In genomic region chr11:66418986-66419308, GRCh38 we compare ENCODE assay signal across 1 cellular context.
TF ChIP-seq lines count a peak whose summit lies in the region.

No MANE protein-coding gene starts in this region.

TF ChIP-seq in WTC11, 78 proteins besides CTCF, POLR2A, EP300 and RAD21 (continued from another document):
- TF ChIP-seq STAT6 (CRISPR knock-in tag; conservative IDR thresholded peaks at IDR 0.05; ENCODE audit: low read depth) (no peak), GRHL2 (CRISPR knock-in tag; IDR thresholded peaks at IDR 0.05; ENCODE audit: insufficient replicate concordance, severe bottlenecking) (no peak), SP1 (CRISPR knock-in tag; conservative IDR thresholded peaks at IDR 0.05) (no peak), PRDM15 (CRISPR knock-in tag; IDR thresholded peaks at IDR 0.05) (no peak), GABPB1 (CRISPR knock-in tag; IDR thresholded peaks at IDR 0.05) (no peak), E2F5 (CRISPR knock-in tag; IDR thresholded peaks at IDR 0.05) (no peak), ZBTB21 (CRISPR knock-in tag; IDR thresholded peaks at IDR 0.05; ENCODE audit: borderline replicate concordance) (no peak), E2F1 (CRISPR knock-in tag; IDR thresholded peaks at IDR 0.05) (no peak)
- TF ChIP-seq, protein P1, sequence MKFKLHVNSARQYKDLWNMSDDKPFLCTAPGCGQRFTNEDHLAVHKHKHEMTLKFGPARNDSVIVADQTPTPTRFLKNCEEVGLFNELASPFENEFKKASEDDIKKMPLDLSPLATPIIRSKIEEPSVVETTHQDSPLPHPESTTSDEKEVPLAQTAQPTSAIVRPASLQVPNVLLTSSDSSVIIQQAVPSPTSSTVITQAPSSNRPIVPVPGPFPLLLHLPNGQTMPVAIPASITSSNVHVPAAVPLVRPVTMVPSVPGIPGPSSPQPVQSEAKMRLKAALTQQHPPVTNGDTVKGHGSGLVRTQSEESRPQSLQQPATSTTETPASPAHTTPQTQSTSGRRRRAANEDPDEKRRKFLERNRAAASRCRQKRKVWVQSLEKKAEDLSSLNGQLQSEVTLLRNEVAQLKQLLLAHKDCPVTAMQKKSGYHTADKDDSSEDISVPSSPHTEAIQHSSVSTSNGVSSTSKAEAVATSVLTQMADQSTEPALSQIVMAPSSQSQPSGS (CRISPR knock-in tag; IDR thresholded peaks at IDR 0.05; ENCODE audit: borderline replicate concordance, low read depth), result no peak
- TF ChIP-seq, protein P2, sequence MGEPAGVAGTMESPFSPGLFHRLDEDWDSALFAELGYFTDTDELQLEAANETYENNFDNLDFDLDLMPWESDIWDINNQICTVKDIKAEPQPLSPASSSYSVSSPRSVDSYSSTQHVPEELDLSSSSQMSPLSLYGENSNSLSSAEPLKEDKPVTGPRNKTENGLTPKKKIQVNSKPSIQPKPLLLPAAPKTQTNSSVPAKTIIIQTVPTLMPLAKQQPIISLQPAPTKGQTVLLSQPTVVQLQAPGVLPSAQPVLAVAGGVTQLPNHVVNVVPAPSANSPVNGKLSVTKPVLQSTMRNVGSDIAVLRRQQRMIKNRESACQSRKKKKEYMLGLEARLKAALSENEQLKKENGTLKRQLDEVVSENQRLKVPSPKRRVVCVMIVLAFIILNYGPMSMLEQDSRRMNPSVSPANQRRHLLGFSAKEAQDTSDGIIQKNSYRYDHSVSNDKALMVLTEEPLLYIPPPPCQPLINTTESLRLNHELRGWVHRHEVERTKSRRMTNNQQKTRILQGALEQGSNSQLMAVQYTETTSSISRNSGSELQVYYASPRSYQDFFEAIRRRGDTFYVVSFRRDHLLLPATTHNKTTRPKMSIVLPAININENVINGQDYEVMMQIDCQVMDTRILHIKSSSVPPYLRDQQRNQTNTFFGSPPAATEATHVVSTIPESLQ (CRISPR knock-in tag; IDR thresholded peaks at IDR 0.05), result no peak
